Comparison of ENCODE assay signal across 1 cellular context in the genomic region with DNA sequence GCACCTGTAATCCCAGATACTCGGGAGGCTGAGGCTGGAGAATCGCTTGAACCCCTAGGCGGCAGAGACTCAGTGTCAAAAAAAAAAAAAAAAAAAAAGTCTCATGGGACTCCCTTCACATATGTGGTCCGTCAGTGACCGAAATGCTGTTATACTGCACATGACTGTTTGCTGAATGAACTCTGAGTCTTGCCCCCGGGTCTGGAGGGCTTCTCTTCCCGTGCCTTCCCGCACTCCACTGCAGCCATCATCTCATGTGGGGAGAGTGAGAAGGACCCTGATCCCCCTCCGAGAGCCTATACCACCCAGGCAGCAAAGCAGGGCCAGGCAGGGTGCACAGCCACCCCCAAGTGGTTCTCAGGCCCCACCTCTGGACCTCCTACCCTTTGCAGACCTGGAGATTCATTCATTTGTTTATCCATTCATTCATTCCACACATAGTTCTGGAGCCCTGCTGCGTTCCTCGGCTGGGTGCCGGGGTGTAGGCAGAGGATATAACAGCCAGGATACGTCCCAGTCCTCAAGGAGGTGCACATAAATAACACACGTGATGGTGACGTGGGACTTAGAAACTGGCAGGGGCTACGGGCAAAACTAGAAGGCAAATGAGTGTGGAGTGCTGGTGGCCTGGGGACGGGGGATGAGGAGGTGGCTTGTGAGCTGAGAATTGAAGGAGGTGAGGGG.
TF ChIP-seq lines count a peak whose summit lies in the region.

No MANE protein-coding gene starts in this region.

TF ChIP-seq in HEK293, 187 proteins besides CTCF, POLR2A, EP300 and RAD21 (continued from another document):
- TF ChIP-seq, protein P1, sequence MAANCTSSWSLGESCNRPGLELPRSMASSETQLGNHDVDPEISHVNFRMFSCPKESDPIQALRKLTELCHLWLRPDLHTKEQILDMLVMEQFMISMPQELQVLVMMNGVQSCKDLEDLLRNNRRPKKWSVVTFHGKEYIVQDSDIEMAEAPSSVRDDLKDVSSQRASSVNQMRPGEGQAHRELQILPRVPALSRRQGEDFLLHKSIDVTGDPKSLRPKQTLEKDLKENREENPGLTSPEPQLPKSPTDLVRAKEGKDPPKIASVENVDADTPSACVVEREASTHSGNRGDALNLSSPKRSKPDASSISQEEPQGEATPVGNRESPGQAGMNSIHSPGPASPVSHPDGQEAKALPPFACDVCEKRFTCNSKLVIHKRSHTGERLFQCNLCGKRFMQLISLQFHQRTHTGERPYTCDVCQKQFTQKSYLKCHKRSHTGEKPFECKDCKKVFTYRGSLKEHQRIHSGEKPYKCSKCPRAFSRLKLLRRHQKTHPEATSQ (tag by site-specific recombination; IDR thresholded peaks at IDR 0.05), result no peak
- peak; percentile 93 for TF ChIP-seq GLIS1 (tag by site-specific recombination; IDR thresholded peaks at IDR 0.05)
- no peak for TF ChIP-seq ZNF560 (tag by site-specific recombination; IDR thresholded peaks at IDR 0.05; ENCODE audit: borderline replicate concordance)
- TF ChIP-seq ZNF830 (tag by site-specific recombination; IDR thresholded peaks at IDR 0.05; ENCODE audit: low read depth), result no peak
- TF ChIP-seq ZNF501 (tag by site-specific recombination; IDR thresholded peaks at IDR 0.05), result no peak
- TF ChIP-seq ZBTB17 (tag by site-specific recombination; IDR thresholded peaks at IDR 0.05), result no peak
- no peak for TF ChIP-seq ZFP37 (tag by site-specific recombination; IDR thresholded peaks at IDR 0.05)
- no peak for TF ChIP-seq ZNF391 (tag by site-specific recombination; IDR thresholded peaks at IDR 0.05; ENCODE audit: borderline replicate concordance, low read depth)
- peak; percentile 89 for TF ChIP-seq ZNF341 (tag by site-specific recombination; IDR thresholded peaks at IDR 0.05; ENCODE audit: low read depth)
- TF ChIP-seq, protein P2, sequence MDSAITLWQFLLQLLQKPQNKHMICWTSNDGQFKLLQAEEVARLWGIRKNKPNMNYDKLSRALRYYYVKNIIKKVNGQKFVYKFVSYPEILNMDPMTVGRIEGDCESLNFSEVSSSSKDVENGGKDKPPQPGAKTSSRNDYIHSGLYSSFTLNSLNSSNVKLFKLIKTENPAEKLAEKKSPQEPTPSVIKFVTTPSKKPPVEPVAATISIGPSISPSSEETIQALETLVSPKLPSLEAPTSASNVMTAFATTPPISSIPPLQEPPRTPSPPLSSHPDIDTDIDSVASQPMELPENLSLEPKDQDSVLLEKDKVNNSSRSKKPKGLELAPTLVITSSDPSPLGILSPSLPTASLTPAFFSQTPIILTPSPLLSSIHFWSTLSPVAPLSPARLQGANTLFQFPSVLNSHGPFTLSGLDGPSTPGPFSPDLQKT (IDR thresholded peaks at IDR 0.05; ENCODE audit: borderline replicate concordance, low read depth, low read length), result no peak
- TF ChIP-seq ZBTB7A (tag by site-specific recombination; IDR thresholded peaks at IDR 0.05; ENCODE audit: low read depth), result no peak
- no peak for TF ChIP-seq ZNF585B (tag by site-specific recombination; IDR thresholded peaks at IDR 0.05)
- TF ChIP-seq SCRT1 (tag by site-specific recombination; IDR thresholded peaks at IDR 0.05; ENCODE audit: borderline replicate concordance), result no peak
- peak; percentile 71 for TF ChIP-seq ZIC2 (tag by site-specific recombination; IDR thresholded peaks at IDR 0.05)
- no peak for TF ChIP-seq ZNF664 (tag by site-specific recombination; IDR thresholded peaks at IDR 0.05)
- no peak for TF ChIP-seq ZNF791 (tag by site-specific recombination; IDR thresholded peaks at IDR 0.05)
- TF ChIP-seq BCL11A (tag by site-specific recombination; IDR thresholded peaks at IDR 0.05; ENCODE audit: low read depth), result no peak
- TF ChIP-seq, protein P3, sequence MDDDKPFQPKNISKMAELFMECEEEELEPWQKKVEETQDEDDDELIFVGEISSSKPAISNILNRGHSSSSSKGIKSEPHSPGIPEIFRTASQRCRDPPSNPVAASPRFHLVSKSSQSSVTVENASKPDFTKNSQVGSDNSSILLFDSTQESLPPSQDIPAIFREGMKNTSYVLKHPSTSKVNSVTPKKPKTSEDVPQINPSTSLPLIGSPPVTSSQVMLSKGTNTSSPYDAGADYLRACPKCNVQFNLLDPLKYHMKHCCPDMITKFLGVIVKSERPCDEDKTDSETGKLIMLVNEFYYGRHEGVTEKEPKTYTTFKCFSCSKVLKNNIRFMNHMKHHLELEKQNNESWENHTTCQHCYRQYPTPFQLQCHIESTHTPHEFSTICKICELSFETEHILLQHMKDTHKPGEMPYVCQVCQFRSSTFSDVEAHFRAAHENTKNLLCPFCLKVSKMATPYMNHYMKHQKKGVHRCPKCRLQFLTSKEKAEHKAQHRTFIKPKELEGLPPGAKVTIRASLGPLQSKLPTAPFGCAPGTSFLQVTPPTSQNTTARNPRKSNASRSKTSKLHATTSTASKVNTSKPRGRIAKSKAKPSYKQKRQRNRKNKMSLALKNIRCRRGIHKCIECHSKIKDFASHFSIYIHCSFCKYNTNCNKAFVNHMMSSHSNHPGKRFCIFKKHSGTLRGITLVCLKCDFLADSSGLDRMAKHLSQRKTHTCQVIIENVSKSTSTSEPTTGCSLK (tag by site-specific recombination; IDR thresholded peaks at IDR 0.05), result no peak
- no peak for TF ChIP-seq YY1 (tag by site-specific recombination; IDR thresholded peaks at IDR 0.05)
- TF ChIP-seq, protein P4, sequence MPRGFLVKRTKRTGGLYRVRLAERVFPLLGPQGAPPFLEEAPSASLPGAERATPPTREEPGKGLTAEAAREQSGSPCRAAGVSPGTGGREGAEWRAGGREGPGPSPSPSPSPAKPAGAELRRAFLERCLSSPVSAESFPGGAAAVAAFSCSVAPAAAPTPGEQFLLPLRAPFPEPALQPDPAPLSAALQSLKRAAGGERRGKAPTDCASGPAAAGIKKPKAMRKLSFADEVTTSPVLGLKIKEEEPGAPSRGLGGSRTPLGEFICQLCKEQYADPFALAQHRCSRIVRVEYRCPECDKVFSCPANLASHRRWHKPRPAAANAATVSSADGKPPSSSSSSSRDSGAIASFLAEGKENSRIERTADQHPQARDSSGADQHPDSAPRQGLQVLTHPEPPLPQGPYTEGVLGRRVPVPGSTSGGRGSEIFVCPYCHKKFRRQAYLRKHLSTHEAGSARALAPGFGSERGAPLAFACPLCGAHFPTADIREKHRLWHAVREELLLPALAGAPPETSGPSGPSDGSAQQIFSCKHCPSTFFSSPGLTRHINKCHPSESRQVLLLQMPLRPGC (tag by site-specific recombination; IDR thresholded peaks at IDR 0.05), result no peak
- TF ChIP-seq, protein P5, sequence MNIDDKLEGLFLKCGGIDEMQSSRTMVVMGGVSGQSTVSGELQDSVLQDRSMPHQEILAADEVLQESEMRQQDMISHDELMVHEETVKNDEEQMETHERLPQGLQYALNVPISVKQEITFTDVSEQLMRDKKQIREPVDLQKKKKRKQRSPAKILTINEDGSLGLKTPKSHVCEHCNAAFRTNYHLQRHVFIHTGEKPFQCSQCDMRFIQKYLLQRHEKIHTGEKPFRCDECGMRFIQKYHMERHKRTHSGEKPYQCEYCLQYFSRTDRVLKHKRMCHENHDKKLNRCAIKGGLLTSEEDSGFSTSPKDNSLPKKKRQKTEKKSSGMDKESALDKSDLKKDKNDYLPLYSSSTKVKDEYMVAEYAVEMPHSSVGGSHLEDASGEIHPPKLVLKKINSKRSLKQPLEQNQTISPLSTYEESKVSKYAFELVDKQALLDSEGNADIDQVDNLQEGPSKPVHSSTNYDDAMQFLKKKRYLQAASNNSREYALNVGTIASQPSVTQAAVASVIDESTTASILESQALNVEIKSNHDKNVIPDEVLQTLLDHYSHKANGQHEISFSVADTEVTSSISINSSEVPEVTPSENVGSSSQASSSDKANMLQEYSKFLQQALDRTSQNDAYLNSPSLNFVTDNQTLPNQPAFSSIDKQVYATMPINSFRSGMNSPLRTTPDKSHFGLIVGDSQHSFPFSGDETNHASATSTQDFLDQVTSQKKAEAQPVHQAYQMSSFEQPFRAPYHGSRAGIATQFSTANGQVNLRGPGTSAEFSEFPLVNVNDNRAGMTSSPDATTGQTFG (tag by site-specific recombination; IDR thresholded peaks at IDR 0.05; ENCODE audit: borderline replicate concordance), result no peak
- TF ChIP-seq KLF9 (tag by site-specific recombination; IDR thresholded peaks at IDR 0.05; ENCODE audit: low read depth), result no peak
- TF ChIP-seq, protein P6, sequence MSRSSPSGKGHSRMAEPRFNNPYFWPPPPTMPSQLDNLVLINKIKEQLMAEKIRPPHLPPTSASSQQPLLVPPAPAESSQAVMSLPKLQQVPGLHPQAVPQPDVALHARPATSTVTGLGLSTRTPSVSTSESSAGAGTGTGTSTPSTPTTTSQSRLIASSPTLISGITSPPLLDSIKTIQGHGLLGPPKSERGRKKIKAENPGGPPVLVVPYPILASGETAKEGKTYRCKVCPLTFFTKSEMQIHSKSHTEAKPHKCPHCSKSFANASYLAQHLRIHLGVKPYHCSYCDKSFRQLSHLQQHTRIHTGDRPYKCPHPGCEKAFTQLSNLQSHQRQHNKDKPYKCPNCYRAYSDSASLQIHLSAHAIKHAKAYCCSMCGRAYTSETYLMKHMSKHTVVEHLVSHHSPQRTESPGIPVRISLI (tag by site-specific recombination; IDR thresholded peaks at IDR 0.05), result peak; percentile 83
- TF ChIP-seq ZNF626 (tag by site-specific recombination; IDR thresholded peaks at IDR 0.05), result no peak
- TF ChIP-seq ZNF169 (tag by site-specific recombination; IDR thresholded peaks at IDR 0.05), result no peak
- no peak for TF ChIP-seq ZNF701 (tag by site-specific recombination; IDR thresholded peaks at IDR 0.05)
- TF ChIP-seq IKZF3 (tag by site-specific recombination; IDR thresholded peaks at IDR 0.05), result no peak
- TF ChIP-seq, protein P7, sequence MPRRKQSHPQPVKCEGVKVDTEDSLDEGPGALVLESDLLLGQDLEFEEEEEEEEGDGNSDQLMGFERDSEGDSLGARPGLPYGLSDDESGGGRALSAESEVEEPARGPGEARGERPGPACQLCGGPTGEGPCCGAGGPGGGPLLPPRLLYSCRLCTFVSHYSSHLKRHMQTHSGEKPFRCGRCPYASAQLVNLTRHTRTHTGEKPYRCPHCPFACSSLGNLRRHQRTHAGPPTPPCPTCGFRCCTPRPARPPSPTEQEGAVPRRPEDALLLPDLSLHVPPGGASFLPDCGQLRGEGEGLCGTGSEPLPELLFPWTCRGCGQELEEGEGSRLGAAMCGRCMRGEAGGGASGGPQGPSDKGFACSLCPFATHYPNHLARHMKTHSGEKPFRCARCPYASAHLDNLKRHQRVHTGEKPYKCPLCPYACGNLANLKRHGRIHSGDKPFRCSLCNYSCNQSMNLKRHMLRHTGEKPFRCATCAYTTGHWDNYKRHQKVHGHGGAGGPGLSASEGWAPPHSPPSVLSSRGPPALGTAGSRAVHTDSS (tag by site-specific recombination; IDR thresholded peaks at IDR 0.05), result no peak
- TF ChIP-seq, protein P8, sequence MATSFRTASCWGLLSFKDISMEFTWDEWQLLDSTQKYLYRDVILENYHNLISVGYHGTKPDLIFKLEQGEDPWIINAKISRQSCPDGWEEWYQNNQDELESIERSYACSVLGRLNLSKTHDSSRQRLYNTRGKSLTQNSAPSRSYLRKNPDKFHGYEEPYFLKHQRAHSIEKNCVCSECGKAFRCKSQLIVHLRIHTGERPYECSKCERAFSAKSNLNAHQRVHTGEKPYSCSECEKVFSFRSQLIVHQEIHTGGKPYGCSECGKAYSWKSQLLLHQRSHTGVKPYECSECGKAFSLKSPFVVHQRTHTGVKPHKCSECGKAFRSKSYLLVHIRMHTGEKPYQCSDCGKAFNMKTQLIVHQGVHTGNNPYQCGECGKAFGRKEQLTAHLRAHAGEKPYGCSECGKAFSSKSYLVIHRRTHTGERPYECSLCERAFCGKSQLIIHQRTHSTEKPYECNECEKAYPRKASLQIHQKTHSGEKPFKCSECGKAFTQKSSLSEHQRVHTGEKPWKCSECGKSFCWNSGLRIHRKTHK (tag by site-specific recombination; IDR thresholded peaks at IDR 0.05), result no peak
- TF ChIP-seq HOXC10 (CRISPR knock-in tag; IDR thresholded peaks at IDR 0.05), result no peak
- no peak for TF ChIP-seq ZNF157 (tag by site-specific recombination; IDR thresholded peaks at IDR 0.05)
- TF ChIP-seq ZNF174 (tag by site-specific recombination; IDR thresholded peaks at IDR 0.05), result no peak
